18 cellular contexts compared by ENCODE assay signal in genomic region chr9:128286435-128286834, GRCh38. TPM values are rescaled to one million over a fixed set of nuclear protein-coding genes. Genes with fewer than 3 reads are reported as not detected.
A peak's percentile ranks its signal among the peaks of the same experiment; 100 is the strongest.
DNase-seq lines count a peak whose midpoint lies in the region; ATAC-seq, FAIRE-seq and TF ChIP-seq lines count a peak whose summit lies in the region.
"Had no signal": no experiment of that assay in that cellular context is flagged by ENCODE, and none has a peak within 500 bp of the region (broad histone marks: within the 10 kb centered on the region; RNA-seq: fewer than 3 reads in every experiment).

No MANE protein-coding gene starts in this region.

- no peak overlapping the region for H3K4me3 ChIP-seq in astrocyte of the spinal cord (ENCODE audit: low read depth, low read length)
- H3K4me3 ChIP-seq in heart right ventricle, result no peak overlapping the region
- H3K4me3 ChIP-seq in trophoblast cell (ENCODE audit: low read depth, low read length), result no peak overlapping the region
- H3K4me3 ChIP-seq: BLaER1 treated with 17β-estradiol and CSF1 and Interleukin-3, amounts not matched to agents 10 nM and 100 nM; coronary artery; esophagus squamous epithelium; GM12878; thoracic aorta had no signal

- peak; percentile 7 for DNase-seq in DMS79 treated with DMSO at 0.1 percent for 48 hours (lab: John Stamatoyannopoulos, UW)
- DNase-seq in astrocyte of the spinal cord (ENCODE audit: low read depth, low spot score), result peak; percentile 66
- DNase-seq in heart right ventricle, result peak; percentile 47 to 59
- DNase-seq in trophoblast cell, result no peak
- DNase-seq in NOMO-1 treated with DMSO at 0.1 percent for 48 hours (lab: John Stamatoyannopoulos, UW; ENCODE audit: unreplicated experiment), result no peak
- no peak for DNase-seq in H54 (ENCODE audit: insufficient read length, low spot score)
- DNase-seq: activated CD4-positive, alpha-beta T cell treated with anti-CD3 and anti-CD28 coated beads for 36 hours; activated T-cell treated with anti-CD3 and anti-CD28 coated beads for 4 hours; EL; esophagus squamous epithelium; NCI-H1436 treated with DMSO at 0.1 percent for 48 hours; NCI-H526 treated with DMSO at 0.1 percent for 48 hours had no signal

- H3K36me3 ChIP-seq in heart right ventricle (peaks cover 0 to 65% (median 9%) of the 10 kb centered on the region in 9 donors), trophoblast cell (ENCODE audit: control insufficient read depth in 1 of 2, insufficient read depth in 2 of 2, low read length in 2 of 2) (peaks cover 24 to 27% of the 10 kb centered on the region in 2 experiments)

- H3K4me1 ChIP-seq in heart right ventricle, result peaks cover 0 to 8% (median 0%) of the 10 kb centered on the region in 9 donors
- H3K4me1 ChIP-seq in trophoblast cell (ENCODE audit: control insufficient read depth in 1 of 2, insufficient read depth in 2 of 2, low read length in 2 of 2), result no peaks in the 10 kb centered on the region
- H3K4me1 ChIP-seq: esophagus squamous epithelium had no signal

- H2BK5ac ChIP-seq in trophoblast cell (ENCODE audit: low read depth, low read length, poor library complexity), result no peak overlapping the region

- no peak overlapping the region for H2AK5ac ChIP-seq in trophoblast cell (ENCODE audit: low read length)

- H3K4ac ChIP-seq in trophoblast cell (ENCODE audit: low read depth, low read length), result no peak overlapping the region

- ATAC-seq in heart right ventricle, result peak; percentile 58 to 88 (median 75)
- no peak for ATAC-seq in GM21447 (IDR thresholded peaks at IDR 0.05; ENCODE audit: unreplicated experiment)
- ATAC-seq in HG03097 (IDR thresholded peaks at IDR 0.05; ENCODE audit: low FRiP score, unreplicated experiment), result no peak
- ATAC-seq: activated CD4-positive, alpha-beta T cell treated with anti-CD3 and anti-CD28 coated beads for 36 hours; GM12878 had no signal

- H3K9me3 ChIP-seq in heart right ventricle (no peaks in the 10 kb centered on the region), trophoblast cell (ENCODE audit: insufficient read depth, low read depth, low read length) (no peaks in the 10 kb centered on the region)
- H3K9me3 ChIP-seq: BLaER1 treated with 17β-estradiol and CSF1 and Interleukin-3, amounts not matched to agents 10 nM and 100 nM; esophagus squamous epithelium; thoracic aorta had no signal

- H4K91ac ChIP-seq in trophoblast cell (ENCODE audit: low read depth, low read length), result no peak overlapping the region

- H2AFZ ChIP-seq in trophoblast cell (ENCODE audit: insufficient read depth, low read length, poor library complexity), result no peak overlapping the region

- WGBS in heart right ventricle, 2 donors, result 35 to 49% methylated on average over 6 of the region's 6 CpGs
- no CpG with 5 or more reads among the region's 6 CpGs for WGBS in trophoblast cell (ENCODE audit: extremely low coverage, insufficient coverage, insufficient read length)

- H3K4me2 ChIP-seq in trophoblast cell (ENCODE audit: low read length), result no peak overlapping the region

- H4K12ac ChIP-seq in trophoblast cell (ENCODE audit: low read depth, low read length), result no peak overlapping the region

- H3K14ac ChIP-seq in trophoblast cell (ENCODE audit: low read length), result no peak overlapping the region

- no peak overlapping the region for H4K8ac ChIP-seq in trophoblast cell (ENCODE audit: low read depth, low read length)

- H2BK12ac ChIP-seq in trophoblast cell (ENCODE audit: low read length), result no peak overlapping the region

- intact Hi-C loops in heart right ventricle (cut with DNase I), result no loop called here

- H3K79me2 ChIP-seq in trophoblast cell (ENCODE audit: control insufficient read depth, insufficient read depth, low read length, poor library complexity), result no peaks in the 10 kb centered on the region

- H3K9ac ChIP-seq in trophoblast cell (ENCODE audit: low read length), result peak overlapping the region; percentile 30

- no peak overlapping the region for H3K23ac ChIP-seq in trophoblast cell (ENCODE audit: low read length)

- H3K27ac ChIP-seq in heart right ventricle (no peak overlapping the region), trophoblast cell (ENCODE audit: low read depth, low read length) (no peak overlapping the region)
- H3K27ac ChIP-seq: coronary artery, esophagus squamous epithelium, thoracic aorta had no signal

- no peak for TF ChIP-seq POLR2A in H54 (IDR thresholded peaks at IDR 0.05; ENCODE audit: low read depth, low read length)

- no peaks in the 10 kb centered on the region for H3K79me1 ChIP-seq in trophoblast cell (ENCODE audit: low read length)

- in situ Hi-C loops in astrocyte of the spinal cord (cut with HindIII; ENCODE audit: low sequenced_read_pairs), result no loop called here

- FAIRE-seq in H54 (lab: Jason Lieb, UNC), result no peak
- FAIRE-seq: GM12878 had no signal

- H3K27me3 ChIP-seq in heart right ventricle, result no peaks in the 10 kb centered on the region
- no peaks in the 10 kb centered on the region for H3K27me3 ChIP-seq in trophoblast cell (ENCODE audit: insufficient read depth, low read length)
- H3K27me3 ChIP-seq: BLaER1 treated with 17β-estradiol and CSF1 and Interleukin-3, amounts not matched to agents 10 nM and 100 nM; esophagus squamous epithelium had no signal

- no peak overlapping the region for H3K18ac ChIP-seq in trophoblast cell (ENCODE audit: low read length)

- H2BK120ac ChIP-seq in trophoblast cell (ENCODE audit: insufficient read depth, low read length, poor library complexity), result no peak overlapping the region

- TF ChIP-seq CTCF in astrocyte of the spinal cord (IDR thresholded peaks at IDR 0.05; ENCODE audit: low read depth, low read length) (no peak), heart right ventricle (IDR thresholded peaks at IDR 0.05) (no peak)

RNA-seq across cellular contexts. Expression of gene SWI5, which starts 10.4 kb away (rescaled TPM):
- 10 to 100 TPM; 13.9 to 23.8 (median 20.8) TPM for total RNA-seq in heart right ventricle
- 10 to 100 TPM; 17.0 to 46.3 TPM for polyA plus RNA-seq in heart right ventricle
- polyA plus RNA-seq in trophoblast cell (2013), result 42.0 and 44.4 TPM in 2 replicates

RNA-seq across cellular contexts. Expression of gene GOLGA2, which starts 10.6 kb away (rescaled TPM):
- total RNA-seq in heart right ventricle, result 100 to 1,000 TPM in 1 of 10 donors, 10 to 100 TPM in 9; 78.0 to 101 (median 89.1) TPM
- polyA plus RNA-seq in heart right ventricle, result 10 to 100 TPM; 85.7 to 91.8 TPM
- 93.4 and 99.9 TPM in 2 replicates for polyA plus RNA-seq in trophoblast cell (2013)

RNA-seq across cellular contexts. Expression of gene TRUB2, which starts 35.8 kb away (rescaled TPM):
- total RNA-seq in heart right ventricle, result 10 to 100 TPM; 32.8 to 50.3 (median 44.2) TPM
- 10 to 100 TPM; 18.0 to 27.4 TPM for polyA plus RNA-seq in heart right ventricle
- 13.3 and 13.9 TPM in 2 replicates for polyA plus RNA-seq in trophoblast cell (2013)

RNA-seq across cellular contexts. Expression of gene COQ4, which starts 36.2 kb away (rescaled TPM):
- total RNA-seq in heart right ventricle, result 10 to 100 TPM; 26.5 to 35.8 (median 30.0) TPM
- 10 to 100 TPM; 36.3 to 42.8 TPM for polyA plus RNA-seq in heart right ventricle
- polyA plus RNA-seq in trophoblast cell (2013), result 24.9 and 26.1 TPM in 2 replicates

RNA-seq across cellular contexts. Expression of gene SLC27A4, which starts 53.9 kb away (rescaled TPM):
- total RNA-seq in heart right ventricle, result 10 to 100 TPM in 9 of 10 donors, 1 to 10 TPM in 1; 10.0 to 26.3 (median 15.5) TPM
- polyA plus RNA-seq in heart right ventricle, result 10 to 100 TPM; 35.0 to 37.2 TPM
- 15.7 and 17.3 TPM in 2 replicates for polyA plus RNA-seq in trophoblast cell (2013)

Comparison
In these comparisons a context has a peak if more than half of its experiments do, and no peak if none do; other contexts are left out.
1. DNase-seq: peak in DMS79 treated with DMSO at 0.1 percent for 48 hours (single experiment), astrocyte of the spinal cord (single experiment) and heart right ventricle (2 of 2); none in trophoblast cell (0 of 2), NOMO-1 treated with DMSO at 0.1 percent for 48 hours (single experiment) and H54 (single experiment).
2. ATAC-seq: peak in heart right ventricle (8 of 8); none in GM21447 (single experiment) and HG03097 (single experiment).